In genomic region chr14:52342849-52343606, GRCh38 we compare ENCODE assay signal across 15 cellular contexts. TPM values are rescaled to one million over a fixed set of nuclear protein-coding genes. Genes with fewer than 3 reads are reported as not detected.
A peak's percentile ranks its signal among the peaks of the same experiment; 100 is the strongest.
DNase-seq lines count a peak whose midpoint lies in the region; ATAC-seq and TF ChIP-seq lines count a peak whose summit lies in the region.
"Had no signal": no experiment of that assay in that cellular context is flagged by ENCODE, and none has a peak within 500 bp of the region (broad histone marks: within the 10 kb centered on the region; RNA-seq: fewer than 3 reads in every experiment).

No MANE protein-coding gene starts in this region.

- peak overlapping the region; percentile 16 for H3K27ac Mint-ChIP-seq in progenitor cell of endocrine pancreas
- H3K27ac Mint-ChIP-seq: CD8-positive, alpha-beta T cell; natural killer cell had no signal

- H3K79me2 ChIP-seq in HCT116 (ENCODE audit: insufficient read depth, low read length): no peaks in the 10 kb centered on the region

- no peak overlapping the region for H3K4me3 Mint-ChIP-seq in progenitor cell of endocrine pancreas (ENCODE audit: low read depth)
- H3K4me3 Mint-ChIP-seq: CD8-positive, alpha-beta T cell; H9; natural killer cell had no signal

- POLR2A ChIA-PET in HCT116 (lab: Charles Lee): no interaction called here

- H3K9me2 ChIP-seq in HCT116 (ENCODE audit: insufficient read depth): no peaks in the 10 kb centered on the region

- H3K4me3 ChIP-seq in HCT116 (replicated peaks in 1 of 2; ENCODE audit: low read depth in 1 of 2, low read length in 2 of 2): no peak overlapping the region
- H3K4me3 ChIP-seq in RWPE2 (ENCODE audit: severe bottlenecking): no peak overlapping the region
- no peak overlapping the region for H3K4me3 ChIP-seq in fibroblast of mammary gland (ENCODE audit: control insufficient read depth, low read depth, low read length)
- H3K4me3 ChIP-seq in lower leg skin (ENCODE audit: low read depth, poor library complexity, severe bottlenecking): no peak overlapping the region
- H3K4me3 ChIP-seq: SK-N-MC had no signal

- H3K36me3 ChIP-seq in HCT116 (ENCODE audit: control insufficient read depth in 1 of 2, insufficient read depth in 2 of 2, low read length in 2 of 2): no peaks in the 10 kb centered on the region
- H3K36me3 ChIP-seq in RWPE2 (ENCODE audit: low read depth): no peaks in the 10 kb centered on the region

- H3K4me1 ChIP-seq in HCT116 (ENCODE audit: control insufficient read depth in 1 of 2, insufficient read depth in 2 of 2, low read length in 2 of 2) (peaks cover 7 to 13% of the 10 kb centered on the region in 2 experiments), RWPE2 (ENCODE audit: insufficient read depth, poor library complexity, severe bottlenecking) (peaks cover 23% of the 10 kb centered on the region)

- H3K9ac ChIP-seq in HCT116 (ENCODE audit: low read length): no peak overlapping the region

- H3K27ac ChIP-seq in HCT116 (ENCODE audit: low read depth, low read length) (no peak overlapping the region), RWPE2 (ENCODE audit: poor library complexity, severe bottlenecking) (peak overlapping the region; percentile 59)
- H3K27ac ChIP-seq: SK-N-MC had no signal

- ATAC-seq in HCT116 (peak; percentile 40; the same call in 1 of the 2 replicates), RWPE2 (ENCODE audit: low read depth) (peak; percentile 84), GM19452 (IDR thresholded peaks at IDR 0.05; ENCODE audit: unreplicated experiment) (no peak)
- ATAC-seq: CD8-positive, alpha-beta T cell; natural killer cell had no signal

- H3K4me2 ChIP-seq in HCT116 (ENCODE audit: low read length): peak overlapping the region; percentile 34

- no peaks in the 10 kb centered on the region for H3K27me3 ChIP-seq in HCT116 (ENCODE audit: insufficient read depth, low read length)
- no peaks in the 10 kb centered on the region for H3K27me3 ChIP-seq in RWPE2 (ENCODE audit: insufficient read depth, poor library complexity, severe bottlenecking)

- intact Hi-C loops in HCT116 (cut with micrococcal nuclease): no loop called here
- intact Hi-C loops in lower leg skin (cut with DNase I; ENCODE audit: low total_unique reads): no loop called here

- no peaks in the 10 kb centered on the region for H3K9me3 ChIP-seq in HCT116 (ENCODE audit: control insufficient read depth in 1 of 2, insufficient read depth in 1 of 2, low read depth in 1 of 2, low read length in 2 of 2)
- H3K9me3 ChIP-seq in RWPE2 (ENCODE audit: severe bottlenecking): no peaks in the 10 kb centered on the region

- TF ChIP-seq RAD21 in HCT116 (IDR thresholded peaks at IDR 0.05; ENCODE audit: low read depth): no peak

- no TSS peak for BruUV-seq in HCT116 (replicated peaks; lab: Mats Ljungman, UMichigan)

- CTCF ChIA-PET in HCT116 (lab: Charles Lee): no interaction called here

- DNase-seq in HCT116 (ENCODE audit: low read depth, low spot score): no peak
- peak; percentile 70 for DNase-seq in RWPE2 (ENCODE audit: low spot score)
- peak; percentile 37 for DNase-seq in fibroblast of mammary gland (ENCODE audit: low read depth)
- DNase-seq in progenitor cell of endocrine pancreas (ENCODE audit: low spot score, unreplicated experiment): no peak
- no peak for DNase-seq in stimulated activated CD4-positive, alpha-beta T cell treated with anti-CD3 and anti-CD28 coated beads, Interleukin-4, amount 100 ng/mL, for 4 hours
- no peak for DNase-seq in activated gamma-delta T cell treated with Interleukin-2 at 50 U/mL for 16 hours
- no peak for DNase-seq in lower leg skin (ENCODE audit: low spot score in 2 of 2)
- DNase-seq: activated effector memory CD4-positive, alpha-beta T cell treated with anti-CD3 and anti-CD28 coated beads, Interleukin-2, amount 50 U/mL, for 16 hours; CD8-positive, alpha-beta T cell; glutamatergic neuron; H9; natural killer cell; NCI-H2171 had no signal

- H3K27me3 Mint-ChIP-seq in progenitor cell of endocrine pancreas: no peaks in the 10 kb centered on the region

- TF ChIP-seq POLR2A in HCT116 (IDR thresholded peaks at IDR 0.05; ENCODE audit: borderline replicate concordance, extremely low read depth, insufficient read depth, insufficient read length) (no peak), lower leg skin (IDR thresholded peaks at IDR 0.05) (no peak)

- 79 to 94% methylated on average over 1 of the region's 1 CpG for WGBS in lower leg skin, 2 donors

- peaks cover 13% of the 10 kb centered on the region for H3K4me1 Mint-ChIP-seq in progenitor cell of endocrine pancreas (ENCODE audit: low read depth)
- H3K4me1 Mint-ChIP-seq: H9 had no signal

- RAD21 ChIA-PET in HCT116 (lab: Charles Lee; ENCODE audit: low non-redundant PET in 1 of 2, low total read pairs in 2 of 2, uncharacterized antibody in 2 of 2, unreplicated experiment in 2 of 2): no interaction called here

- no peaks in the 10 kb centered on the region for H3K36me3 Mint-ChIP-seq in progenitor cell of endocrine pancreas (ENCODE audit: insufficient read depth)
- H3K36me3 Mint-ChIP-seq: CD8-positive, alpha-beta T cell; natural killer cell had no signal

- H2AFZ ChIP-seq in HCT116 (ENCODE audit: low read depth, low read length, poor library complexity, severe bottlenecking): peak overlapping the region; percentile 56

- peaks cover 10% of the 10 kb centered on the region for H3K9me3 Mint-ChIP-seq in progenitor cell of endocrine pancreas (ENCODE audit: low read depth)
- H3K9me3 Mint-ChIP-seq: H9 had no signal

- TF ChIP-seq CTCF in HCT116 (IDR thresholded peaks at IDR 0.05 in 2 of 3, conservative IDR thresholded peaks at IDR 0.05 in 1 of 3; ENCODE audit: borderline replicate concordance in 1 of 3, insufficient read depth in 1 of 3, low read depth in 2 of 3, low read length in 2 of 3): no peak
- TF ChIP-seq CTCF in RWPE2 (IDR thresholded peaks at IDR 0.05; ENCODE audit: poor library complexity, severe bottlenecking): no peak
- no peak for TF ChIP-seq CTCF in fibroblast of mammary gland (conservative IDR thresholded peaks at IDR 0.05; ENCODE audit: control insufficient read depth, insufficient read depth, low read depth, low read length)
- no peak for TF ChIP-seq CTCF in progenitor cell of endocrine pancreas (IDR thresholded peaks at IDR 0.05; ENCODE audit: unreplicated experiment)
- TF ChIP-seq CTCF in lower leg skin (IDR thresholded peaks at IDR 0.05): no peak

- no peaks in the 10 kb centered on the region for H4K20me1 ChIP-seq in HCT116 (ENCODE audit: insufficient read depth)

TF ChIP-seq in HCT116, 20 proteins besides CTCF, POLR2A, EP300 and RAD21 (continues in another document):
- no peak for TF ChIP-seq POLR2AphosphoS5 (IDR thresholded peaks at IDR 0.05; ENCODE audit: low read depth, low read length)
- no peak for TF ChIP-seq TCF7L2 (IDR thresholded peaks at IDR 0.05; ENCODE audit: borderline replicate concordance, extremely low read depth, insufficient read depth, insufficient read length)
- no peak for TF ChIP-seq ZBTB33 (IDR thresholded peaks at IDR 0.05; ENCODE audit: extremely low read depth, insufficient replicate concordance, low read length)
- no peak for TF ChIP-seq SRF (IDR thresholded peaks at IDR 0.05; ENCODE audit: low read depth)
- TF ChIP-seq SP1 (IDR thresholded peaks at IDR 0.05; ENCODE audit: low read depth): no peak
- TF ChIP-seq CEBPB (IDR thresholded peaks at IDR 0.05; ENCODE audit: low read depth): no peak
- no peak for TF ChIP-seq ATF3 (IDR thresholded peaks at IDR 0.05)
- TF ChIP-seq EZH2 (IDR thresholded peaks at IDR 0.05): no peak
- no peak for TF ChIP-seq ZNF274 (IDR thresholded peaks at IDR 0.05; ENCODE audit: low read depth, low read length)
- TF ChIP-seq EGR1 (IDR thresholded peaks at IDR 0.05; ENCODE audit: low read depth): no peak
- no peak for TF ChIP-seq SIN3A (IDR thresholded peaks at IDR 0.05; ENCODE audit: low read depth)
- no peak for TF ChIP-seq ZFX (IDR thresholded peaks at IDR 0.05)
- TF ChIP-seq ELF1 (IDR thresholded peaks at IDR 0.05; ENCODE audit: borderline replicate concordance, low read depth): no peak
- TF ChIP-seq EZH2phosphoT487 (IDR thresholded peaks at IDR 0.05; ENCODE audit: borderline replicate concordance): no peak
- TF ChIP-seq JUND (IDR thresholded peaks at IDR 0.05): no peak
- TF ChIP-seq MAX (IDR thresholded peaks at IDR 0.05): no peak

RNA-seq across cellular contexts. Expression of gene PTGER2, which starts 28.9 kb away (rescaled TPM):
- 0.57 TPM for total RNA-seq in HCT116 (2021; ENCODE audit: unreplicated experiment)
- 0.05 and 0.18 TPM in 2 replicates for polyA plus RNA-seq in HCT116 (2012)
- 1.00 and 1.1 TPM in 2 replicates for total RNA-seq in progenitor cell of endocrine pancreas
- 1 to 10 TPM in 3 of 4 donors, under 1 TPM in 1; 0.15 to 3.6 (median 2.0) TPM for total RNA-seq in lower leg skin

Comparison
In these comparisons a context has a peak if more than half of its experiments do, and no peak if none do; other contexts are left out.
1. DNase-seq: peak in RWPE2 (single experiment) and fibroblast of mammary gland (single experiment); none in HCT116 (single experiment), progenitor cell of endocrine pancreas (single experiment), stimulated activated CD4-positive, alpha-beta T cell treated with anti-CD3 and anti-CD28 coated beads, Interleukin-4, amount 100 ng/mL, for 4 hours (0 of 2), activated gamma-delta T cell treated with Interleukin-2 at 50 U/mL for 16 hours (single experiment) and lower leg skin (0 of 2).